In the genomic region with DNA sequence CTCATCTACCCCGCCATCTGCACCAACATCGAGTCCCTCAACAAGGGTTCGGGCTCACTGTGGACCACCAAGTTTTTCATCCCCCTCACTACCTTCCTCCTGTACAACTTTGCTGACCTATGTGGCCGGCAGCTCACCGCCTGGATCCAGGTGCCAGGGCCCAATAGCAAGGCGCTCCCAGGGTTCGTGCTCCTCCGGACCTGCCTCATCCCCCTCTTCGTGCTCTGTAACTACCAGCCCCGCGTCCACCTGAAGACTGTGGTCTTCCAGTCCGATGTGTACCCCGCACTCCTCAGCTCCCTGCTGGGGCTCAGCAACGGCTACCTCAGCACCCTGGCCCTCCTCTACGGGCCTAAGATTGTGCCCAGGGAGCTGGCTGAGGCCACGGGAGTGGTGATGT, we compare ENCODE assay signal across 26 cellular contexts.
"Had no signal": no experiment of that assay in that cellular context is flagged by ENCODE, and none has a peak within 500 bp of the region (broad histone marks: within the 10 kb centered on the region; RNA-seq: fewer than 3 reads in every experiment).

No MANE protein-coding gene starts in this region.

- H3K4me1 Mint-ChIP-seq: immature natural killer cell; stimulated activated naive CD8-positive, alpha-beta T cell treated with anti-CD3 and anti-CD28 coated beads, Interleukin-15, amount 100 ng/mL, for 72 hours had no signal

- H3K9me3 ChIP-seq: esophagus squamous epithelium, lower lobe of right lung, right lobe of liver, suprapubic skin, transverse colon, upper lobe of right lung, uterus had no signal

- H3K9me3 Mint-ChIP-seq: effector memory CD8-positive, alpha-beta T cell; immature natural killer cell; memory B cell; natural killer cell; stimulated activated naive CD8-positive, alpha-beta T cell treated with anti-CD3 and anti-CD28 coated beads, Interleukin-15, amount 100 ng/mL, for 72 hours had no signal

- H3K36me3 ChIP-seq: transverse colon, uterus had no signal

- ATAC-seq: effector memory CD8-positive, alpha-beta T cell; left ventricle myocardium superior; lower lobe of right lung; natural killer cell; right lobe of liver; stimulated activated naive CD8-positive, alpha-beta T cell treated with anti-CD3 and anti-CD28 coated beads, Interleukin-15, amount 100 ng/mL, for 72 hours; upper lobe of right lung had no signal

- H3K27ac Mint-ChIP-seq: effector memory CD8-positive, alpha-beta T cell; immature natural killer cell; memory B cell; progenitor cell of endocrine pancreas; stimulated activated naive CD8-positive, alpha-beta T cell treated with anti-CD3 and anti-CD28 coated beads, Interleukin-15, amount 100 ng/mL, for 72 hours had no signal

- H3K27ac ChIP-seq: coronary artery, esophagus squamous epithelium, lower lobe of right lung, parathyroid adenoma, right lobe of liver, suprapubic skin, transverse colon, upper lobe of right lung, uterus had no signal

- H3K4me3 Mint-ChIP-seq: effector memory CD8-positive, alpha-beta T cell; immature natural killer cell; memory B cell; natural killer cell; stimulated activated naive CD8-positive, alpha-beta T cell treated with anti-CD3 and anti-CD28 coated beads, Interleukin-15, amount 100 ng/mL, for 72 hours had no signal

- DNase-seq: effector memory CD8-positive, alpha-beta T cell; erythroblast; esophagus squamous epithelium; foreskin melanocyte; glutamatergic neuron; hypothalamus; immature natural killer cell; islet precursor cell; left ventricle myocardium superior; lower lobe of right lung; natural killer cell; right lobe of liver; small intestine; stimulated activated CD4-positive, alpha-beta T cell treated with anti-CD3 and anti-CD28 coated beads, Interleukin-12 subunit alpha, Interleukin-12 subunit beta, amount 100 ng/mL, for 4 hours; stimulated activated CD4-positive, alpha-beta T cell treated with anti-CD3 and anti-CD28 coated beads, Interleukin-1b, Interleukin-23, amount 100 ng/mL, for 48 hours; stimulated activated CD4-positive, alpha-beta T cell treated with anti-CD3 and anti-CD28 coated beads, Interleukin-4, amount 100 ng/mL, for 1 hour; stimulated activated naive CD4-positive, alpha-beta T cell; stimulated activated naive CD8-positive, alpha-beta T cell treated with anti-CD3 and anti-CD28 coated beads, Interleukin-15, amount 100 ng/mL, for 72 hours; transverse colon; upper lobe of right lung; uterus had no signal

- H3K4me1 ChIP-seq: esophagus squamous epithelium, parathyroid adenoma, right lobe of liver, suprapubic skin, transverse colon, upper lobe of right lung had no signal

- H3K27me3 ChIP-seq: esophagus squamous epithelium, right lobe of liver, suprapubic skin, transverse colon, upper lobe of right lung, uterus had no signal

- H3K36me3 Mint-ChIP-seq: natural killer cell had no signal

- H3K79me2 ChIP-seq: parathyroid adenoma had no signal

- H3K9ac ChIP-seq: parathyroid adenoma had no signal

- H2AFZ ChIP-seq: parathyroid adenoma had no signal

- H3K27me3 Mint-ChIP-seq: effector memory CD8-positive, alpha-beta T cell; memory B cell; progenitor cell of endocrine pancreas; stimulated activated naive CD8-positive, alpha-beta T cell treated with anti-CD3 and anti-CD28 coated beads, Interleukin-15, amount 100 ng/mL, for 72 hours had no signal

- H3K4me3 ChIP-seq: coronary artery, esophagus squamous epithelium, lower lobe of right lung, right lobe of liver, suprapubic skin, transverse colon, upper lobe of right lung, uterus had no signal
